In the genomic region with DNA sequence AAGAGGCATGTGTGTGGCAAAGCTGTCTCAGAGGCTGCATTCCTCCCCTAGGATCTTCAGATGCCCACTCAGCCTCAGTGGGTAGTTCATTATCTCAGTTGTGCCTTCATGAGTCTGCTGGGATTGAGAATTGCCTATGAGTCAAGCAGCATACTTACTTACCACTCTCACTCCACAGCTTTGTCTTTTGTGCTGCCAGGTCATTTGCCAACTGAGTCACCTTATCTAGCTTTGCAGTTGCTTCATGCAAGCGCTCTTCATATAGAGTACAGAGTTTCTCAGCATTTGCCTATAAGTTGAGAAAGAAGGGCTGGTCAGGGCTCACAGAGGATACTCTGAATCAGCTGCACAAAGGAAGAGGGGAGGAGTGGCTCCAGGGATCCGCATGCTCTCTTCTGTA, we compare ENCODE assay signal across 14 cellular contexts.
DNase-seq lines count a peak whose midpoint lies in the region; ATAC-seq and TF ChIP-seq lines count a peak whose summit lies in the region.
"Had no signal": no experiment of that assay in that cellular context is flagged by ENCODE, and none has a peak within 500 bp of the region (broad histone marks: within the 10 kb centered on the region; RNA-seq: fewer than 3 reads in every experiment).

No MANE protein-coding gene starts in this region.

- H3K4me3 Mint-ChIP-seq in activated T-cell treated with anti-CD3 and anti-CD28 coated beads, Interleukin-2, amount 50 U/mL, for 72 hours, result no peak overlapping the region
- H3K4me3 Mint-ChIP-seq in neural progenitor cell, result no peak overlapping the region
- H3K4me3 Mint-ChIP-seq: activated naive CD4-positive, alpha-beta T cell treated with anti-CD3 and anti-CD28 coated beads, Interleukin-2, amount 50 U/mL, for 24 hours had no signal

- H3K27me3 ChIP-seq in PC-9 (ENCODE audit: insufficient read depth, low read depth), result no peaks in the 10 kb centered on the region
- no peaks in the 10 kb centered on the region for H3K27me3 ChIP-seq in neural progenitor cell
- H3K27me3 ChIP-seq: spleen had no signal

- H3K4me2 ChIP-seq in PC-9, result no peak overlapping the region
- no peak overlapping the region for H3K4me2 ChIP-seq in neural progenitor cell

- H3K27me3 Mint-ChIP-seq in activated T-cell treated with anti-CD3 and anti-CD28 coated beads, Interleukin-2, amount 50 U/mL, for 72 hours (ENCODE audit: low read depth), result no peaks in the 10 kb centered on the region
- H3K27me3 Mint-ChIP-seq in neural progenitor cell (ENCODE audit: insufficient read depth, low read depth), result peaks cover 3% of the 10 kb centered on the region

- H3K9me3 ChIP-seq in PC-9 (ENCODE audit: insufficient read depth, low read depth) (no peaks in the 10 kb centered on the region), neural progenitor cell (ENCODE audit: low read depth) (no peaks in the 10 kb centered on the region)
- H3K9me3 ChIP-seq: spleen had no signal

- intact Hi-C loops in PC-9 (cut with micrococcal nuclease; ENCODE audit: unreplicated experiment), result no loop called here

- H3K27ac Mint-ChIP-seq in activated T-cell treated with anti-CD3 and anti-CD28 coated beads, Interleukin-2, amount 50 U/mL, for 72 hours, result no peak overlapping the region
- H3K27ac Mint-ChIP-seq in neural progenitor cell, result no peak overlapping the region
- H3K27ac Mint-ChIP-seq: activated naive CD4-positive, alpha-beta T cell treated with anti-CD3 and anti-CD28 coated beads, Interleukin-2, amount 50 U/mL, for 24 hours had no signal

- no peaks in the 10 kb centered on the region; the same call in 1 of the 2 replicates for H3K9me2 ChIP-seq in PC-9 (ENCODE audit: insufficient read depth)

- DNase-seq in activated T-cell treated with anti-CD3 and anti-CD28 coated beads, Interleukin-2, amount 50 U/mL, for 72 hours, result peak; percentile 5 to 14
- DNase-seq in activated T-cell treated with anti-CD3 and anti-CD28 coated beads for 4 hours (no peak), PC-9 (peak; percentile 7 to 79), epithelial cell of esophagus (ENCODE audit: low read depth) (peak; percentile 98), retinal pigment epithelial cell (ENCODE audit: low read depth) (peak; percentile 25), neural progenitor cell (ENCODE audit: low spot score) (no peak), NOMO-1 treated with dmso at 0.1 percent for 144 hours (lab: John Stamatoyannopoulos, UW; ENCODE audit: unreplicated experiment) (no peak)
- DNase-seq: ACHN, DMS53, NCI-H1694, NCI-H82, spleen had no signal

- no peak for TF ChIP-seq CTCF in PC-9 (conservative IDR thresholded peaks at IDR 0.05)
- no peak for TF ChIP-seq CTCF in epithelial cell of esophagus (IDR thresholded peaks at IDR 0.05; ENCODE audit: insufficient read depth, low read depth, low read length, missing control alignments)
- no peak for TF ChIP-seq CTCF in retinal pigment epithelial cell (conservative IDR thresholded peaks at IDR 0.05; ENCODE audit: low read depth, low read length)
- no peak for TF ChIP-seq CTCF in neural progenitor cell (IDR thresholded peaks at IDR 0.05)

- POLR2A ChIA-PET in PC-9 (lab: Charles Lee; ENCODE audit: unreplicated experiment), result no interaction called here

- BruUV-seq in PC-9 (replicated peaks; lab: Mats Ljungman, UMichigan), result no TSS peak

- no peaks in the 10 kb centered on the region for H3F3A ChIP-seq in PC-9 (ENCODE audit: insufficient read depth, low read depth)
- no peaks in the 10 kb centered on the region for H3F3A ChIP-seq in neural progenitor cell (ENCODE audit: low read depth)

- H4K20me1 ChIP-seq in PC-9 (ENCODE audit: insufficient read depth) (no peaks in the 10 kb centered on the region), neural progenitor cell (ENCODE audit: low read depth) (no peaks in the 10 kb centered on the region)

- no peaks in the 10 kb centered on the region for H3K79me2 ChIP-seq in PC-9 (ENCODE audit: low read depth)
- no peaks in the 10 kb centered on the region for H3K79me2 ChIP-seq in neural progenitor cell (ENCODE audit: low read depth)

- 0 out of 2 replicates have a peak overlapping the region, but pooled peaks have one; percentile 17 for H3K27ac ChIP-seq in PC-9
- H3K27ac ChIP-seq in neural progenitor cell, result no peak overlapping the region
- H3K27ac ChIP-seq: spleen had no signal

- H3K36me3 Mint-ChIP-seq in activated T-cell treated with anti-CD3 and anti-CD28 coated beads, Interleukin-2, amount 50 U/mL, for 72 hours (ENCODE audit: insufficient read depth in 2 of 2), result no peaks in the 10 kb centered on the region
- no peaks in the 10 kb centered on the region for H3K36me3 Mint-ChIP-seq in neural progenitor cell
- H3K36me3 Mint-ChIP-seq: activated naive CD4-positive, alpha-beta T cell treated with anti-CD3 and anti-CD28 coated beads, Interleukin-2, amount 50 U/mL, for 24 hours had no signal

- H2AFZ ChIP-seq in PC-9, result no peak overlapping the region
- H2AFZ ChIP-seq in neural progenitor cell (replicated peaks), result no peak overlapping the region

- no peak overlapping the region for H3K9ac ChIP-seq in neural progenitor cell

- H3K4me3 ChIP-seq in PC-9 (no peak overlapping the region), epithelial cell of esophagus (ENCODE audit: low read length) (no peak overlapping the region), retinal pigment epithelial cell (ENCODE audit: low read length) (no peak overlapping the region), neural progenitor cell (no peak overlapping the region)
- H3K4me3 ChIP-seq: spleen had no signal

- no peaks in the 10 kb centered on the region for H3K36me3 ChIP-seq in PC-9 (ENCODE audit: low read depth)
- H3K36me3 ChIP-seq in neural progenitor cell, result no peaks in the 10 kb centered on the region
- H3K36me3 ChIP-seq: spleen had no signal

- H3K4me1 Mint-ChIP-seq in activated T-cell treated with anti-CD3 and anti-CD28 coated beads, Interleukin-2, amount 50 U/mL, for 72 hours (ENCODE audit: low read depth), result peaks cover 16% of the 10 kb centered on the region
- H3K4me1 Mint-ChIP-seq in neural progenitor cell, result no peaks in the 10 kb centered on the region

- peak; percentile 76 to 78 for ATAC-seq in activated T-cell treated with anti-CD3 and anti-CD28 coated beads, Interleukin-2, amount 50 U/mL, for 72 hours (replicated peaks in 1 of 2)
- ATAC-seq in GM21825 (IDR thresholded peaks at IDR 0.05; ENCODE audit: unreplicated experiment), result no peak

- CTCF ChIA-PET in PC-9 (lab: Charles Lee), result no interaction called here

- H3K4me1 ChIP-seq in PC-9 (replicated peaks; ENCODE audit: insufficient read depth) (peaks cover 26% of the 10 kb centered on the region), neural progenitor cell (no peaks in the 10 kb centered on the region)
- H3K4me1 ChIP-seq: spleen had no signal

- H3K9me3 Mint-ChIP-seq in activated T-cell treated with anti-CD3 and anti-CD28 coated beads, Interleukin-2, amount 50 U/mL, for 72 hours, result no peaks in the 10 kb centered on the region
- no peaks in the 10 kb centered on the region for H3K9me3 Mint-ChIP-seq in neural progenitor cell
- H3K9me3 Mint-ChIP-seq: activated naive CD4-positive, alpha-beta T cell treated with anti-CD3 and anti-CD28 coated beads, Interleukin-2, amount 50 U/mL, for 24 hours had no signal

Comparison
In these comparisons a context has a peak if more than half of its experiments do, and no peak if none do; other contexts are left out.
1. DNase-seq: peak in activated T-cell treated with anti-CD3 and anti-CD28 coated beads, Interleukin-2, amount 50 U/mL, for 72 hours (2 of 2), PC-9 (2 of 2), epithelial cell of esophagus (single experiment) and retinal pigment epithelial cell (single experiment); none in activated T-cell treated with anti-CD3 and anti-CD28 coated beads for 4 hours (single experiment), neural progenitor cell (single experiment) and NOMO-1 treated with dmso at 0.1 percent for 144 hours (single experiment).